In the genomic region with DNA sequence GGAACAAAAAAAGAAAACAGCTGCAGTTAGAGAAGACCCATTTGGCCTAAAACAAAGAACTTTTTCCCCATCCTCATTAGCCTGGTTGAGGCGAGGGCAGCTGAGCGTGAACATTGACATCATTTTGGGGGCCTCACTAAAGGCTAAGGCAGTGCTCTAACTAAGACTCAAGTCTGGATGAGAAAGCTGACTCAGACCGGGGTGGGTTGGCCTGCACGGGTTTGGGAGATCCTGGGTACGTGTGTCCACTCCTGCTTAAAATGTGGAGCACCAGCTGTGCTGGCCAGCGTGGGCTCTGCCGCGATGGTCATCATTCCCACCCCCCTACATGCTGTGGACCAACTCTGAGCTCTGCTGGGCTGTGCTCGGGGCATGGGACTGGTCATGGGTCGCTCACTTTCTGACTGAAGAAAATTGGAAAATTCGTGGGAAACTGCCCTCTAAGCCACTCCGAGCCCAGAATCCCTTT, we compare ENCODE assay signal across 1 cellular context.
TF ChIP-seq lines count a peak whose summit lies in the region.

No MANE protein-coding gene starts in this region.

TF ChIP-seq in HepG2, 621 proteins besides CTCF, POLR2A, EP300 and RAD21 (continued from another document):
- TF ChIP-seq, protein P1, sequence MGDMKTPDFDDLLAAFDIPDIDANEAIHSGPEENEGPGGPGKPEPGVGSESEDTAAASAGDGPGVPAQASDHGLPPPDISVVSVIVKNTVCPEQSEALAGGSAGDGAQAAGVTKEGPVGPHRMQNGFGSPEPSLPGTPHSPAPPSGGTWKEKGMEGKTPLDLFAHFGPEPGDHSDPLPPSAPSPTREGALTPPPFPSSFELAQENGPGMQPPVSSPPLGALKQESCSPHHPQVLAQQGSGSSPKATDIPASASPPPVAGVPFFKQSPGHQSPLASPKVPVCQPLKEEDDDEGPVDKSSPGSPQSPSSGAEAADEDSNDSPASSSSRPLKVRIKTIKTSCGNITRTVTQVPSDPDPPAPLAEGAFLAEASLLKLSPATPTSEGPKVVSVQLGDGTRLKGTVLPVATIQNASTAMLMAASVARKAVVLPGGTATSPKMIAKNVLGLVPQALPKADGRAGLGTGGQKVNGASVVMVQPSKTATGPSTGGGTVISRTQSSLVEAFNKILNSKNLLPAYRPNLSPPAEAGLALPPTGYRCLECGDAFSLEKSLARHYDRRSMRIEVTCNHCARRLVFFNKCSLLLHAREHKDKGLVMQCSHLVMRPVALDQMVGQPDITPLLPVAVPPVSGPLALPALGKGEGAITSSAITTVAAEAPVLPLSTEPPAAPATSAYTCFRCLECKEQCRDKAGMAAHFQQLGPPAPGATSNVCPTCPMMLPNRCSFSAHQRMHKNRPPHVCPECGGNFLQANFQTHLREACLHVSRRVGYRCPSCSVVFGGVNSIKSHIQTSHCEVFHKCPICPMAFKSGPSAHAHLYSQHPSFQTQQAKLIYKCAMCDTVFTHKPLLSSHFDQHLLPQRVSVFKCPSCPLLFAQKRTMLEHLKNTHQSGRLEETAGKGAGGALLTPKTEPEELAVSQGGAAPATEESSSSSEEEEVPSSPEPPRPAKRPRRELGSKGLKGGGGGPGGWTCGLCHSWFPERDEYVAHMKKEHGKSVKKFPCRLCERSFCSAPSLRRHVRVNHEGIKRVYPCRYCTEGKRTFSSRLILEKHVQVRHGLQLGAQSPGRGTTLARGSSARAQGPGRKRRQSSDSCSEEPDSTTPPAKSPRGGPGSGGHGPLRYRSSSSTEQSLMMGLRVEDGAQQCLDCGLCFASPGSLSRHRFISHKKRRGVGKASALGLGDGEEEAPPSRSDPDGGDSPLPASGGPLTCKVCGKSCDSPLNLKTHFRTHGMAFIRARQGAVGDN (CRISPR knock-in tag; IDR thresholded peaks at IDR 0.05), result peak; percentile 61
- TF ChIP-seq SALL1 (CRISPR knock-in tag; IDR thresholded peaks at IDR 0.05), result 0 out of 2 replicates have a peak, but pooled peaks have one; percentile 30
- TF ChIP-seq ZNF296 (CRISPR knock-in tag; conservative IDR thresholded peaks at IDR 0.05), result no peak
- no peak for TF ChIP-seq REL (CRISPR knock-in tag; conservative IDR thresholded peaks at IDR 0.05)
- no peak for TF ChIP-seq AGO1 (IDR thresholded peaks at IDR 0.05; ENCODE audit: low read depth, low read length, poor library complexity, severe bottlenecking)
- no peak for TF ChIP-seq ARHGAP35 (CRISPR knock-in tag; IDR thresholded peaks at IDR 0.05; ENCODE audit: borderline replicate concordance)
- TF ChIP-seq CCDC6 (CRISPR knock-in tag; IDR thresholded peaks at IDR 0.05), result 0 out of 2 replicates have a peak, but pooled peaks have one; percentile 23
- TF ChIP-seq, protein P2, sequence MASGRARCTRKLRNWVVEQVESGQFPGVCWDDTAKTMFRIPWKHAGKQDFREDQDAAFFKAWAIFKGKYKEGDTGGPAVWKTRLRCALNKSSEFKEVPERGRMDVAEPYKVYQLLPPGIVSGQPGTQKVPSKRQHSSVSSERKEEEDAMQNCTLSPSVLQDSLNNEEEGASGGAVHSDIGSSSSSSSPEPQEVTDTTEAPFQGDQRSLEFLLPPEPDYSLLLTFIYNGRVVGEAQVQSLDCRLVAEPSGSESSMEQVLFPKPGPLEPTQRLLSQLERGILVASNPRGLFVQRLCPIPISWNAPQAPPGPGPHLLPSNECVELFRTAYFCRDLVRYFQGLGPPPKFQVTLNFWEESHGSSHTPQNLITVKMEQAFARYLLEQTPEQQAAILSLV (CRISPR knock-in tag; IDR thresholded peaks at IDR 0.05; ENCODE audit: borderline replicate concordance), result 0 out of 2 replicates have a peak, but pooled peaks have one; percentile 27
- TF ChIP-seq ZNF205 (CRISPR knock-in tag; IDR thresholded peaks at IDR 0.05), result no peak
- TF ChIP-seq ZNF350 (CRISPR knock-in tag; IDR thresholded peaks at IDR 0.05; ENCODE audit: borderline replicate concordance, low read depth), result no peak
- TF ChIP-seq, protein P3, sequence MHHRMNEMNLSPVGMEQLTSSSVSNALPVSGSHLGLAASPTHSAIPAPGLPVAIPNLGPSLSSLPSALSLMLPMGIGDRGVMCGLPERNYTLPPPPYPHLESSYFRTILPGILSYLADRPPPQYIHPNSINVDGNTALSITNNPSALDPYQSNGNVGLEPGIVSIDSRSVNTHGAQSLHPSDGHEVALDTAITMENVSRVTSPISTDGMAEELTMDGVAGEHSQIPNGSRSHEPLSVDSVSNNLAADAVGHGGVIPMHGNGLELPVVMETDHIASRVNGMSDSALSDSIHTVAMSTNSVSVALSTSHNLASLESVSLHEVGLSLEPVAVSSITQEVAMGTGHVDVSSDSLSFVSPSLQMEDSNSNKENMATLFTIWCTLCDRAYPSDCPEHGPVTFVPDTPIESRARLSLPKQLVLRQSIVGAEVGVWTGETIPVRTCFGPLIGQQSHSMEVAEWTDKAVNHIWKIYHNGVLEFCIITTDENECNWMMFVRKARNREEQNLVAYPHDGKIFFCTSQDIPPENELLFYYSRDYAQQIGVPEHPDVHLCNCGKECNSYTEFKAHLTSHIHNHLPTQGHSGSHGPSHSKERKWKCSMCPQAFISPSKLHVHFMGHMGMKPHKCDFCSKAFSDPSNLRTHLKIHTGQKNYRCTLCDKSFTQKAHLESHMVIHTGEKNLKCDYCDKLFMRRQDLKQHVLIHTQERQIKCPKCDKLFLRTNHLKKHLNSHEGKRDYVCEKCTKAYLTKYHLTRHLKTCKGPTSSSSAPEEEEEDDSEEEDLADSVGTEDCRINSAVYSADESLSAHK (CRISPR knock-in tag; IDR thresholded peaks at IDR 0.05; ENCODE audit: borderline replicate concordance), result no peak
- TF ChIP-seq MXI1 (IDR thresholded peaks at IDR 0.05; ENCODE audit: borderline replicate concordance, low read depth, low read length), result no peak
- TF ChIP-seq MED8 (CRISPR knock-in tag; IDR thresholded peaks at IDR 0.05; ENCODE audit: insufficient replicate concordance), result no peak
- TF ChIP-seq NCOA1 (CRISPR knock-in tag; IDR thresholded peaks at IDR 0.05), result no peak
- peak; percentile 21; the same call in 1 of the 2 replicates for TF ChIP-seq ZNF724P (CRISPR knock-in tag; IDR thresholded peaks at IDR 0.05; ENCODE audit: borderline replicate concordance)
- TF ChIP-seq ARNTL (CRISPR knock-in tag; IDR thresholded peaks at IDR 0.05), result no peak
- no peak for TF ChIP-seq CENPT (CRISPR knock-in tag; IDR thresholded peaks at IDR 0.05; ENCODE audit: low read depth)
- no peak for TF ChIP-seq ZSCAN22 (CRISPR knock-in tag; IDR thresholded peaks at IDR 0.05)
- no peak for TF ChIP-seq MAZ (IDR thresholded peaks at IDR 0.05; ENCODE audit: borderline replicate concordance, low read depth, low read length)
- TF ChIP-seq MAZ (CRISPR knock-in tag; IDR thresholded peaks at IDR 0.05; ENCODE audit: low read depth), result no peak
